In the genomic region with DNA sequence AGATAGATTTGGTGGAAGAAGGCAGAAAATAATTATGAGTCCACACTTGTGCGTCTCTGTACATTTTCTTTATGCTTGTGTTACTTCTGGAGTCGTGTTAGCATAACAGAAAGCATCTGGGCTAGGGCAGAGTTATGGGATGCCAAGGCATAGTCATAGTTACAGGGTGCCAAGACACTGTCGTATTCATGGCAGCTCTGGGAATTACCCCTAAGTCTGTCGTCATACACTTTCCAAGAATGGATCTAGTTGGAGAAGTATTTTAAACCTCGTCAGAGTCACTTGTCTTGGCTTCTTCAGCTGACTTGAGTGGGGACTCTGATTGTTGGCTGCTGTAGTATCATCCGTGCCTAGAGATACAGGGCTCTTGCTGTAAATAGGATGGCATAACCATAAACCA, we compare ENCODE assay signal across 1 cellular context.
TF ChIP-seq lines count a peak whose summit lies in the region.

No MANE protein-coding gene starts in this region.

TF ChIP-seq in GM12878, 131 proteins besides CTCF, POLR2A, EP300 and RAD21 (continued from another document):
- no peak for TF ChIP-seq YBX1 (IDR thresholded peaks at IDR 0.05)
- TF ChIP-seq FOS (IDR thresholded peaks at IDR 0.05; ENCODE audit: borderline replicate concordance, extremely low read depth, insufficient read length): no peak
- TF ChIP-seq ATF3 (IDR thresholded peaks at IDR 0.05; ENCODE audit: borderline replicate concordance, extremely low read depth, low read depth, low read length): no peak
- TF ChIP-seq ETV6 (conservative IDR thresholded peaks at IDR 0.05 in 1 of 2, IDR thresholded peaks at IDR 0.05 in 1 of 2; ENCODE audit: borderline replicate concordance in 1 of 2, low read depth in 1 of 2): no peak
- no peak for TF ChIP-seq MEF2A (IDR thresholded peaks at IDR 0.05; ENCODE audit: insufficient read depth, low read depth, low read length)
- TF ChIP-seq ZNF592 (IDR thresholded peaks at IDR 0.05): no peak
- TF ChIP-seq RUNX3 (IDR thresholded peaks at IDR 0.05; ENCODE audit: low read length): no peak
- TF ChIP-seq BCL3 (IDR thresholded peaks at IDR 0.05; ENCODE audit: borderline replicate concordance, insufficient read depth, low read depth, low read length, poor library complexity, severe bottlenecking): no peak
- TF ChIP-seq SPI1 (IDR thresholded peaks at IDR 0.05; ENCODE audit: borderline replicate concordance, insufficient read depth, low read depth, low read length): no peak
- TF ChIP-seq ASH2L (IDR thresholded peaks at IDR 0.05; ENCODE audit: borderline replicate concordance, low read depth): no peak
